Comparison of ENCODE assay signal across 9 cellular contexts in the genomic region with DNA sequence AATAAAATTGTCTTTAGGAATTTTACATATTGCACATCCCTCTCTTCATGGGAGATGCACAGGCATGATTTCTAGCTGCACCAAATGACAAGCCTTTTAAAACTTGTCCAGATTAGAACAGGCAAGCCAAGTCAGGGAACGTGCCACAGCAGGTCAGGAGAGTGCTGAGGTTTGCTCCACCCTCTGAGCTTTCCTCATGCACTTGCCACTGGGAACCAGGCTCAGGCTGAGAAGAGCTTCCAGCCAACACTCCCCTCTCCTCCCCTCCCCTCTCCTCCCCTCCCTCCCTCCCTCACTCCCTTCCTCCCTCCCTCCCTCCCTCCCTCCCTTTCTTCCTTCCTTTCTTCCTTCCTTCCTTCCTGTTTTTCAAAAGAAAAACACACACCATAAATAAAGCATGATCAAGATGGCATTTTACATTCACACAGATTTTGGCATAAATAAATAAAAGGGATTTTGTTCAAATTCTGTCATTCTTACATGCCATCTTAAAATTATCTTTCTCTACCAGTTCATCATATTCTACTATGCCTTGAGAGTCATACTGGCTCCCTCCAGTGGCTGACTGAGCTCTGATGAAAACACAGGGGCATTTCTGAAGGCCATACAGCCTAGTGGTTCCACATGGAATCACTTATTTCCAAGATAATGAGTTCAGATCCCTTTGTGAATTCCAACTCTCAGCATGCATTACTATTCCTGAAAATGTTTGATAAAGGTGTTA.
DNase-seq lines count a peak whose midpoint lies in the region; ATAC-seq and FAIRE-seq lines count a peak whose summit lies in the region.
"Had no signal": no experiment of that assay in that cellular context is flagged by ENCODE, and none has a peak within 500 bp of the region (broad histone marks: within the 10 kb centered on the region; RNA-seq: fewer than 3 reads in every experiment).

No MANE protein-coding gene starts in this region.

- ATAC-seq in HG02852 (IDR thresholded peaks at IDR 0.05; ENCODE audit: unreplicated experiment), result peak; percentile 74

- FAIRE-seq in urothelium cell line (lab: Jason Lieb, UNC), result no peak
- FAIRE-seq: frontal cortex had no signal

- in situ Hi-C loops in T47D (cut with HindIII; ENCODE audit: low pct_unique_long_range_greater_than_20kb, low sequenced_read_pairs), result no loop called here

- DNase-seq in 8988T (peak; percentile 19), GM04503 (ENCODE audit: low read depth) (peak; percentile 21), NCI-H526 treated with DMSO at 0.1 percent for 48 hours (lab: John Stamatoyannopoulos, UW) (peak; percentile 20), T47D (ENCODE audit: low read depth in 1 of 2, low spot score in 1 of 2) (peak; percentile 6 to 78), kidney tubule cell (ENCODE audit: low spot score) (peak; percentile 72), urothelium cell line (ENCODE audit: low spot score) (peak; percentile 54), NCI-H2107 (lab: John Stamatoyannopoulos, UW) (no peak)
